ENCODE assay signal across 7 cellular contexts in genomic region chr1:11653101-11653601, GRCh38. TPM values are rescaled to one million over a fixed set of nuclear protein-coding genes. Genes with fewer than 3 reads are reported as not detected.
DNase-seq lines count a peak whose midpoint lies in the region; ATAC-seq and TF ChIP-seq lines count a peak whose summit lies in the region.
"Had no signal": no experiment of that assay in that cellular context is flagged by ENCODE, and none has a peak within 500 bp of the region (broad histone marks: within the 10 kb centered on the region; RNA-seq: fewer than 3 reads in every experiment).

No MANE protein-coding gene starts in this region.

- H3K27ac ChIP-seq in cingulate gyrus (ENCODE audit: low read depth, low read length) (peak overlapping the region; percentile 65), spleen (no peak overlapping the region)

- intact Hi-C loops in spleen (cut with DNase I; ENCODE audit: low total_unique reads) = loop anchor here (5.0 kb wide), 1 partner anchor 69 kb away; no protein-coding TSS in a partner anchor

- peaks cover 12% of the 10 kb centered on the region for H3K36me3 Mint-ChIP-seq in T-helper 2 cell treated with Interferon-gamma antibody and Interleukin-4, amounts not matched to agents 5 μg/mL and 100 μg/mL, for 36 hours (ENCODE audit: low read depth)

- no peak for ATAC-seq in GM19452 (IDR thresholded peaks at IDR 0.05; ENCODE audit: unreplicated experiment)
- no peak for ATAC-seq in GM18868 (IDR thresholded peaks at IDR 0.05; ENCODE audit: unreplicated experiment)

- peaks cover 12% of the 10 kb centered on the region for H3K27me3 Mint-ChIP-seq in T-helper 2 cell treated with Interferon-gamma antibody and Interleukin-4, amounts not matched to agents 5 μg/mL and 100 μg/mL, for 36 hours (ENCODE audit: low read depth)

- H3K36me3 ChIP-seq in spleen = peaks cover 0 to 21% (median 4%) of the 10 kb centered on the region in 6 donors

- DNase-seq in T-helper 2 cell treated with Interferon-gamma antibody and Interleukin-4, amounts not matched to agents 5 μg/mL and 100 μg/mL, for 36 hours (ENCODE audit: low spot score) = no peak
- DNase-seq in T-helper 2 cell (no peak), spleen (peak; percentile 59)
- DNase-seq: NCI-H1092 treated with DMSO at 0.1 percent for 48 hours had no signal

- H3K9me3 ChIP-seq in spleen = no peaks in the 10 kb centered on the region

- no peak overlapping the region for H3K27ac Mint-ChIP-seq in T-helper 2 cell treated with Interferon-gamma antibody and Interleukin-4, amounts not matched to agents 5 μg/mL and 100 μg/mL, for 36 hours

- peaks cover 0 to 50% (median 12%) of the 10 kb centered on the region in 7 donors for H3K27me3 ChIP-seq in spleen (replicated peaks in 1 of 7)

- WGBS in spleen, 5 donors = 77 to 94% (median 80%) methylated on average over 11 to 12 of the region's 12 CpGs

- H3K9me3 Mint-ChIP-seq in T-helper 2 cell treated with Interferon-gamma antibody and Interleukin-4, amounts not matched to agents 5 μg/mL and 100 μg/mL, for 36 hours = no peaks in the 10 kb centered on the region

- peaks cover 15% of the 10 kb centered on the region for H3K4me1 Mint-ChIP-seq in T-helper 2 cell treated with Interferon-gamma antibody and Interleukin-4, amounts not matched to agents 5 μg/mL and 100 μg/mL, for 36 hours (ENCODE audit: low read depth)

- H3K4me1 ChIP-seq in spleen = peaks cover 11 to 62% (median 52%) of the 10 kb centered on the region in 6 donors

- H3K4me3 Mint-ChIP-seq in T-helper 2 cell treated with Interferon-gamma antibody and Interleukin-4, amounts not matched to agents 5 μg/mL and 100 μg/mL, for 36 hours = peak overlapping the region; percentile 45

- TF ChIP-seq CTCF in spleen (IDR thresholded peaks at IDR 0.05 in 8 of 11, conservative IDR thresholded peaks at IDR 0.05 in 3 of 11) = no peak

- TF ChIP-seq POLR2A in spleen (IDR thresholded peaks at IDR 0.05) = no peak

- H3K4me3 ChIP-seq in spleen = no peak overlapping the region

RNA-seq across cellular contexts. Expression of gene FBXO2, which starts 1.1 kb away (rescaled TPM):
- 1 to 10 TPM; 2.1 to 6.7 (median 4.5) TPM for total RNA-seq in spleen
- 1 to 10 TPM; 3.8 to 5.8 (median 5.8) TPM for polyA plus RNA-seq in spleen

RNA-seq across cellular contexts. Expression of gene FBXO44, which starts 1.5 kb away (rescaled TPM):
- total RNA-seq in spleen = 10 to 100 TPM; 15.3 to 30.5 (median 21.6) TPM
- polyA plus RNA-seq in spleen = 10 to 100 TPM; 27.9 to 39.4 (median 37.1) TPM

RNA-seq across cellular contexts. Expression of gene FBXO6, which starts 10.8 kb away (rescaled TPM):
- total RNA-seq in spleen = 10 to 100 TPM in 6 of 7 donors, 1 to 10 TPM in 1; 8.1 to 21.2 (median 14.5) TPM
- polyA plus RNA-seq in spleen = 10 to 100 TPM; 13.1 to 19.5 (median 16.5) TPM

RNA-seq across cellular contexts. Expression of gene MAD2L2, which starts 27.8 kb away (rescaled TPM):
- 10 to 100 TPM; 22.7 to 41.0 (median 29.8) TPM for total RNA-seq in spleen
- 10 to 100 TPM; 30.8 to 42.1 (median 37.2) TPM for polyA plus RNA-seq in spleen

RNA-seq across cellular contexts. Expression of gene DRAXIN, which starts 38.4 kb away (rescaled TPM):
- under 1 TPM in 4 of 7 donors, not detected in 3; 0.09 to 0.37 (median 0.17) TPM for total RNA-seq in spleen
- under 1 TPM; 0.04 to 0.10 (median 0.06) TPM for polyA plus RNA-seq in spleen
